In the genomic region with DNA sequence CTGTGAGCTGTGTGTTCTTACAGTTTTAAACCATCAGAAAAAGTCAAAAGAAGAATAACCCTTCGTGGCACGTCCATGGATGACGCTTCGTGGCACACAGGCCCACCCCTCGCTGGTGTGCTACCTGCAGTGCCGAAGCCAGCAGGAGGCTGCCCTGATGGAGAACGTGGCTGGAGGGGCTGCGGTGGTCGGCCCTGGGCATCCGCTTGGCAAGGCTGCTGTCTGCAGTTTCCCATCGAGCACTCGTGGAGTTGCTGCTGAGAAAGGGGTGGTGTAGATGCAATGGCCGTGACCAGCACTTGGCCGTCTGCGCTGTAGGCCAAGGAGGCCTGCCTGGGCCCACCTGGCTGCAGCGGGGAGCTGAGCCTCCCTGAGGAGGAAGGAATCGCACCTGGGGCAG, we compare ENCODE assay signal across 22 cellular contexts. TPM values are rescaled to one million over a fixed set of nuclear protein-coding genes. Genes with fewer than 3 reads are reported as not detected.
DNase-seq lines count a peak whose midpoint lies in the region; ATAC-seq and TF ChIP-seq lines count a peak whose summit lies in the region.
"Had no signal": no experiment of that assay in that cellular context is flagged by ENCODE, and none has a peak within 500 bp of the region (broad histone marks: within the 10 kb centered on the region; RNA-seq: fewer than 3 reads in every experiment).

No MANE protein-coding gene starts in this region.

- H3K9me3 ChIP-seq in neuronal stem cell (replicated peaks in 1 of 2; ENCODE audit: control insufficient read depth in 2 of 2, insufficient read depth in 1 of 2, low read depth in 1 of 2, low read length in 2 of 2) (no peaks in the 10 kb centered on the region), PC-3 (ENCODE audit: low read length) (no peaks in the 10 kb centered on the region)
- H3K9me3 ChIP-seq: BE2C, BLaER1 had no signal

- H3F3A ChIP-seq in PC-3 (ENCODE audit: low read length, unreplicated experiment), result no peaks in the 10 kb centered on the region

- H4K8ac ChIP-seq in neuronal stem cell (ENCODE audit: low read depth, low read length), result no peak overlapping the region

- H3K27me3 Mint-ChIP-seq in glutamatergic neuron (ENCODE audit: unreplicated experiment), result peaks cover 5% of the 10 kb centered on the region
- peaks cover 13% of the 10 kb centered on the region for H3K27me3 Mint-ChIP-seq in activated CD8-positive, alpha-beta T cell treated with anti-CD3 and anti-CD28 coated beads, Interleukin-2, amount 10 ng/mL, durations not matched to agents 7 days and 5 days (ENCODE audit: low read depth)
- peaks cover 13% of the 10 kb centered on the region for H3K27me3 Mint-ChIP-seq in activated CD8-positive, alpha-beta memory T cell treated with anti-CD3 and anti-CD28 coated beads, Interleukin-2, amount 10 ng/mL, durations not matched to agents 7 days and 5 days

- no peak overlapping the region for H3K4me3 Mint-ChIP-seq in glutamatergic neuron (ENCODE audit: unreplicated experiment)
- H3K4me3 Mint-ChIP-seq in activated CD8-positive, alpha-beta T cell treated with anti-CD3 and anti-CD28 coated beads, Interleukin-2, amount 10 ng/mL, durations not matched to agents 7 days and 5 days, result no peak overlapping the region
- H3K4me3 Mint-ChIP-seq in activated CD8-positive, alpha-beta memory T cell treated with anti-CD3 and anti-CD28 coated beads, Interleukin-2, amount 10 ng/mL, durations not matched to agents 7 days and 5 days, result no peak overlapping the region
- H3K4me3 Mint-ChIP-seq: CD14-positive monocyte; CD4-positive, CD25-positive, alpha-beta regulatory T cell; CD8-positive, alpha-beta memory T cell had no signal

- intact Hi-C loops in PC-3 (cut with micrococcal nuclease), result no loop called here

- no CpG with 5 or more reads among the region's 17 CpGs for WGBS in neuronal stem cell (ENCODE audit: extremely low coverage in 2 of 2, insufficient read length in 2 of 2, insufficient replicate concordance in 1 of 2), 2 donors

- no peak overlapping the region for H3K4ac ChIP-seq in neuronal stem cell (ENCODE audit: low read length)

- H3K27me3 ChIP-seq in neuronal stem cell (ENCODE audit: control insufficient read depth in 3 of 3, insufficient read depth in 3 of 3, low read depth in 1 of 3, low read length in 3 of 3), result peaks cover 17 to 65% (median 34%) of the 10 kb centered on the region in 3 experiments
- peaks cover 46% of the 10 kb centered on the region for H3K27me3 ChIP-seq in PC-3 (ENCODE audit: low read length)

- BruUV-seq in PC-3 (replicated peaks; lab: Mats Ljungman, UMichigan), result no TSS peak

- DNase-seq in glutamatergic neuron (peak; percentile 14), neuronal stem cell (ENCODE audit: low spot score) (no peak), PC-3 (no peak), DMS53 (lab: John Stamatoyannopoulos, UW) (no peak)
- no peak for DNase-seq in activated CD8-positive, alpha-beta T cell treated with anti-CD3 and anti-CD28 coated beads, Interleukin-2, amount 10 ng/mL, durations not matched to agents 7 days and 5 days
- DNase-seq in activated CD8-positive, alpha-beta memory T cell treated with anti-CD3 and anti-CD28 coated beads, Interleukin-2, amount 10 ng/mL, durations not matched to agents 7 days and 5 days, result no peak
- DNase-seq: 8988T; ACHN; BE2C; C1 segment of cervical spinal cord; CD4-positive, alpha-beta memory T cell; CD4-positive, CD25-positive, alpha-beta regulatory T cell; CD8-positive, alpha-beta memory T cell; COR-L47; DMS 273 treated with DMSO at 0.1 percent for 48 hours; DMS153; DMS79 treated with DMSO at 0.1 percent for 48 hours; GF-D8 had no signal

- peaks cover 5 to 24% of the 10 kb centered on the region in 2 donors for H3K4me1 ChIP-seq in neuronal stem cell (ENCODE audit: control insufficient read depth in 2 of 2, insufficient read depth in 1 of 2, low read depth in 1 of 2, low read length in 2 of 2)
- no peaks in the 10 kb centered on the region for H3K4me1 ChIP-seq in PC-3 (ENCODE audit: insufficient read depth, low read length)
- H3K4me1 ChIP-seq: BE2C had no signal

- H3K14ac ChIP-seq in neuronal stem cell (ENCODE audit: low read length), result peak overlapping the region; percentile 17

- no peaks in the 10 kb centered on the region for H4K20me1 ChIP-seq in PC-3 (ENCODE audit: low read length)

- no peak overlapping the region for H2BK15ac ChIP-seq in neuronal stem cell (ENCODE audit: low read length)

- POLR2A ChIA-PET in PC-3 (lab: Charles Lee; ENCODE audit: unreplicated experiment), result no interaction called here
- POLR2A ChIA-PET in activated CD8-positive, alpha-beta T cell treated with anti-CD3 and anti-CD28 coated beads, Interleukin-2, amount 10 ng/mL, durations not matched to agents 7 days and 5 days (lab: Charles Lee), result no interaction called here

- H3K23ac ChIP-seq in neuronal stem cell (ENCODE audit: low read depth, low read length, poor library complexity), result peak overlapping the region; percentile 65

- H3K27ac ChIP-seq in cingulate gyrus (ENCODE audit: low read depth, low read length) (peak overlapping the region; percentile 0), neuronal stem cell (replicated peaks; ENCODE audit: low read length) (no peak overlapping the region), PC-3 (ENCODE audit: low read length) (no peak overlapping the region)
- H3K27ac ChIP-seq: BLaER1 had no signal

- peak overlapping the region; percentile 84 for H3K18ac ChIP-seq in neuronal stem cell (ENCODE audit: low read length)

- no peaks in the 10 kb centered on the region for H3K36me3 Mint-ChIP-seq in glutamatergic neuron (ENCODE audit: unreplicated experiment)
- H3K36me3 Mint-ChIP-seq in activated CD8-positive, alpha-beta T cell treated with anti-CD3 and anti-CD28 coated beads, Interleukin-2, amount 10 ng/mL, durations not matched to agents 7 days and 5 days (ENCODE audit: low read depth), result no peaks in the 10 kb centered on the region
- H3K36me3 Mint-ChIP-seq in activated CD8-positive, alpha-beta memory T cell treated with anti-CD3 and anti-CD28 coated beads, Interleukin-2, amount 10 ng/mL, durations not matched to agents 7 days and 5 days, result no peaks in the 10 kb centered on the region
- H3K36me3 Mint-ChIP-seq: CD14-positive monocyte; CD4-positive, alpha-beta memory T cell; CD4-positive, CD25-positive, alpha-beta regulatory T cell; CD8-positive, alpha-beta memory T cell had no signal

- H3K79me2 ChIP-seq in PC-3 (ENCODE audit: low read length), result no peaks in the 10 kb centered on the region

- H3K9me3 Mint-ChIP-seq in glutamatergic neuron (ENCODE audit: unreplicated experiment), result peaks cover 8% of the 10 kb centered on the region
- no peaks in the 10 kb centered on the region for H3K9me3 Mint-ChIP-seq in activated CD8-positive, alpha-beta T cell treated with anti-CD3 and anti-CD28 coated beads, Interleukin-2, amount 10 ng/mL, durations not matched to agents 7 days and 5 days (ENCODE audit: insufficient read depth)
- H3K9me3 Mint-ChIP-seq in activated CD8-positive, alpha-beta memory T cell treated with anti-CD3 and anti-CD28 coated beads, Interleukin-2, amount 10 ng/mL, durations not matched to agents 7 days and 5 days (ENCODE audit: low read depth), result no peaks in the 10 kb centered on the region
- H3K9me3 Mint-ChIP-seq: CD8-positive, alpha-beta memory T cell had no signal

- H3K4me2 ChIP-seq in neuronal stem cell (ENCODE audit: insufficient read depth, low read length, poor library complexity, severe bottlenecking), result no peak overlapping the region
- H3K4me2 ChIP-seq in PC-3 (ENCODE audit: low read length), result no peak overlapping the region
- H3K4me2 ChIP-seq: BLaER1 had no signal

- no peak overlapping the region for H3K9ac ChIP-seq in neuronal stem cell (ENCODE audit: low read depth, low read length, poor library complexity)
- H3K9ac ChIP-seq in PC-3 (ENCODE audit: low read length), result no peak overlapping the region
- H3K9ac ChIP-seq: BLaER1 had no signal

- no peak overlapping the region for H2BK12ac ChIP-seq in neuronal stem cell (ENCODE audit: low read length)

- peak overlapping the region; percentile 19 for H2BK5ac ChIP-seq in neuronal stem cell (ENCODE audit: low read length)

- peaks cover 9% of the 10 kb centered on the region for H3K4me1 Mint-ChIP-seq in glutamatergic neuron (ENCODE audit: low read depth, unreplicated experiment)
- H3K4me1 Mint-ChIP-seq in activated CD8-positive, alpha-beta T cell treated with anti-CD3 and anti-CD28 coated beads, Interleukin-2, amount 10 ng/mL, durations not matched to agents 7 days and 5 days (ENCODE audit: low read depth), result no peaks in the 10 kb centered on the region
- H3K4me1 Mint-ChIP-seq in activated CD8-positive, alpha-beta memory T cell treated with anti-CD3 and anti-CD28 coated beads, Interleukin-2, amount 10 ng/mL, durations not matched to agents 7 days and 5 days, result no peaks in the 10 kb centered on the region
- H3K4me1 Mint-ChIP-seq: CD14-positive monocyte; CD4-positive, CD25-positive, alpha-beta regulatory T cell had no signal

- H3K27ac Mint-ChIP-seq in glutamatergic neuron (ENCODE audit: unreplicated experiment), result no peak overlapping the region
- no peak overlapping the region for H3K27ac Mint-ChIP-seq in activated CD8-positive, alpha-beta T cell treated with anti-CD3 and anti-CD28 coated beads, Interleukin-2, amount 10 ng/mL, durations not matched to agents 7 days and 5 days
- H3K27ac Mint-ChIP-seq in activated CD8-positive, alpha-beta memory T cell treated with anti-CD3 and anti-CD28 coated beads, Interleukin-2, amount 10 ng/mL, durations not matched to agents 7 days and 5 days, result no peak overlapping the region
- H3K27ac Mint-ChIP-seq: CD4-positive, alpha-beta memory T cell; CD4-positive, CD25-positive, alpha-beta regulatory T cell; CD8-positive, alpha-beta memory T cell had no signal

- TF ChIP-seq CTCF in glutamatergic neuron (IDR thresholded peaks at IDR 0.05; ENCODE audit: partially characterized antibody, unreplicated experiment) (no peak), PC-3 (conservative IDR thresholded peaks at IDR 0.05; ENCODE audit: low read depth, low read length) (no peak)

- CTCF ChIA-PET in PC-3 (lab: Charles Lee), result no interaction called here
- CTCF ChIA-PET in activated CD8-positive, alpha-beta T cell treated with anti-CD3 and anti-CD28 coated beads, Interleukin-2, amount 10 ng/mL, durations not matched to agents 7 days and 5 days (lab: Charles Lee), result no interaction called here
- CTCF ChIA-PET in activated CD8-positive, alpha-beta memory T cell treated with anti-CD3 and anti-CD28 coated beads, Interleukin-2, amount 10 ng/mL, durations not matched to agents 7 days and 5 days (lab: Charles Lee), result no interaction called here

- H2AK5ac ChIP-seq in neuronal stem cell (ENCODE audit: low read depth, low read length), result peak overlapping the region; percentile 92

- peaks cover 5% of the 10 kb centered on the region for H3K79me1 ChIP-seq in neuronal stem cell (ENCODE audit: low read depth, low read length)

- no peak overlapping the region for H2AFZ ChIP-seq in neuronal stem cell (ENCODE audit: low read length)
- no peak overlapping the region for H2AFZ ChIP-seq in PC-3 (ENCODE audit: low read length)

- H4K91ac ChIP-seq in neuronal stem cell (ENCODE audit: low read depth, low read length, poor library complexity), result no peak overlapping the region

- H3K36me3 ChIP-seq in neuronal stem cell (replicated peaks in 1 of 2; ENCODE audit: control insufficient read depth in 2 of 2, insufficient read depth in 2 of 2, low read length in 2 of 2) (no peaks in the 10 kb centered on the region), PC-3 (ENCODE audit: low read depth, low read length) (no peaks in the 10 kb centered on the region)
- H3K36me3 ChIP-seq: BE2C, BLaER1 had no signal

- H3K9me2 ChIP-seq in PC-3 (replicated peaks; ENCODE audit: low read length), result no peaks in the 10 kb centered on the region

- no peak for ATAC-seq in PC-3
- no peak for ATAC-seq in activated CD8-positive, alpha-beta T cell treated with anti-CD3 and anti-CD28 coated beads, Interleukin-2, amount 10 ng/mL, durations not matched to agents 7 days and 5 days
- ATAC-seq in activated CD8-positive, alpha-beta memory T cell treated with anti-CD3 and anti-CD28 coated beads, Interleukin-2, amount 10 ng/mL, durations not matched to agents 7 days and 5 days, result no peak

- H3K4me3 ChIP-seq in neuronal stem cell (ENCODE audit: low read length in 2 of 2), result no peak overlapping the region
- H3K4me3 ChIP-seq in PC-3 (ENCODE audit: low read length), result no peak overlapping the region
- H3K4me3 ChIP-seq: BLaER1 had no signal

- H2BK120ac ChIP-seq in neuronal stem cell (ENCODE audit: low read depth, low read length), result no peak overlapping the region

RNA-seq across cellular contexts. Expression of a gene that starts 3.2 kb away (rescaled TPM):
- 9.1 TPM for total RNA-seq in glutamatergic neuron (ENCODE audit: unreplicated experiment)
- 0.08 TPM for polyA plus RNA-seq in neuronal stem cell (2013, experiment 1 of 2)
- polyA plus RNA-seq in neuronal stem cell (2013, experiment 2 of 2), result 0.07 TPM
- not detected in 2 replicates for total RNA-seq in PC-3 (2014; rRNA removed)
- total RNA-seq in activated CD8-positive, alpha-beta T cell treated with anti-CD3 and anti-CD28 coated beads, Interleukin-2, amount 10 ng/mL, durations not matched to agents 7 days and 5 days, result not detected
- total RNA-seq in activated CD8-positive, alpha-beta memory T cell treated with anti-CD3 and anti-CD28 coated beads, Interleukin-2, amount 10 ng/mL, durations not matched to agents 7 days and 5 days, result not detected
- total RNA-seq: CD4-positive, alpha-beta memory T cell; CD4-positive, CD25-positive, alpha-beta regulatory T cell; CD8-positive, alpha-beta memory T cell had no signal
- polyA plus RNA-seq: AG04450; CD14-positive monocyte; CD4-positive, alpha-beta memory T cell; CD4-positive, CD25-positive, alpha-beta regulatory T cell; CD8-positive, alpha-beta memory T cell had no signal

Comparison
In these comparisons a context has a peak if more than half of its experiments do, and no peak if none do; other contexts are left out.
1. RNA of a gene that starts 3.2 kb away (total RNA-seq): 9.1 TPM in glutamatergic neuron (single experiment); not detected in PC-3, not detected in activated CD8-positive, alpha-beta T cell treated with anti-CD3 and anti-CD28 coated beads, Interleukin-2, amount 10 ng/mL, durations not matched to agents 7 days and 5 days and not detected in activated CD8-positive, alpha-beta memory T cell treated with anti-CD3 and anti-CD28 coated beads, Interleukin-2, amount 10 ng/mL, durations not matched to agents 7 days and 5 days; every median in the first group is over 10 times any median in the second.